Comparison of ENCODE assay signal across 1 cellular context in the genomic region with DNA sequence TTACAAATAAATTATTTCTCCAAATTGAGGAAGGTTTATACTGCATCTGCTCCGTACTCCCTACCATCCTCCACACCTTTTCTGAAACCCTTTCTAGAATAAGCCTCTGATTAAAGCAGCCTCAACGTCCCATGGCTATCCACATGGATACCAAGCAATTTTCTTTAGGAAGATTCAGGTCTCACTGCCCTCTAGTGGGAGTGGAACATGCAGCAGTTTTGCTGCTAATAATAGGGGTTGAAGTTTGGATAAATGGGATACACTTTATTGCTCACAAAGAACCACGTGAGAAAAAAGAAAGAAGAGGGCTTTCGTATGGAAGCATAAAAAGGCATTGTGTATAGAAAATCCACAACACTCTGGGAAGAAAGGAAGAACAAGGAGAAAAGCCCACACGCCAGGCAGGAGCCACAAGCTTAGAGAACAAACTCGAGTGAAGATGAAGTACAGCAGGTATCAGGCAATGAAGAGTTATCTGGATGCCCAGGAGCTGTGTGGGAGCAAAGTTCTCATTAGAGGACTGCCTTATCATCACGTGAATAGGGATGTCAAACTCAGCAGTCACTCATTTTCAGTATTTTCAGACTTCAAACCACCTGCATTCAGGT.
TF ChIP-seq lines count a peak whose summit lies in the region.

No MANE protein-coding gene starts in this region.

TF ChIP-seq in endothelial cell of umbilical vein, 7 proteins besides CTCF, POLR2A, EP300 and RAD21:
- TF ChIP-seq MYC (IDR thresholded peaks at IDR 0.05; ENCODE audit: low read depth, low read length) (no peak), EZH2 (IDR thresholded peaks at IDR 0.05; ENCODE audit: borderline replicate concordance, low read depth, low read length, severe bottlenecking) (no peak), GATA2 (IDR thresholded peaks at IDR 0.05; ENCODE audit: insufficient read depth, insufficient read length, low read depth, low read length) (no peak), POLR2AphosphoS5 (IDR thresholded peaks at IDR 0.05; ENCODE audit: insufficient read depth, low read depth, low read length) (no peak), FOS (IDR thresholded peaks at IDR 0.05; ENCODE audit: borderline replicate concordance, insufficient read depth, low read length) (no peak), JUN (IDR thresholded peaks at IDR 0.05; ENCODE audit: borderline replicate concordance, insufficient read depth, insufficient read length, low read depth) (no peak)
- TF ChIP-seq, protein P1, sequence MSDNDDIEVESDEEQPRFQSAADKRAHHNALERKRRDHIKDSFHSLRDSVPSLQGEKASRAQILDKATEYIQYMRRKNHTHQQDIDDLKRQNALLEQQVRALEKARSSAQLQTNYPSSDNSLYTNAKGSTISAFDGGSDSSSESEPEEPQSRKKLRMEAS (IDR thresholded peaks at IDR 0.05; ENCODE audit: insufficient read depth, insufficient read length), result no peak
